In the genomic region with DNA sequence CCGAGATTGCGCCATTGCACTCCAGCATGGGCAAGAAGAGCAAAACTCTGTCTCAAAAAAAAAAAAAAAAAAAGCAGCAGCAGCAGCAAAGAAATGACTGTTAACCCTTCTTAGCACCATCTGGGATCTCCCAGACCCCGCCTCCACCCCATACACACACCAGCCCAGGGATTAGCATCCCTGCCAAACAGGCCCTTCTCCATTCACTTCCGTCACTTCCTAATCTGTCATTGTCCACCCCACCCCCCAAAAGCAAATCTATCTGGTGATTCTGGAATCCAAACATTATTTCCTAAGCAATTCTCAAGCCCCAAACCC, we compare ENCODE assay signal across 8 cellular contexts. TPM values are rescaled to one million over a fixed set of nuclear protein-coding genes. Genes with fewer than 3 reads are reported as not detected.
DNase-seq lines count a peak whose midpoint lies in the region; ATAC-seq and TF ChIP-seq lines count a peak whose summit lies in the region.

No MANE protein-coding gene starts in this region.

- no peaks in the 10 kb centered on the region for H3K9me3 ChIP-seq in tibial nerve

- TF ChIP-seq CTCF in tibial nerve (IDR thresholded peaks at IDR 0.05) = no peak

- H3K4me1 Mint-ChIP-seq in activated T-cell treated with anti-CD3 and anti-CD28 coated beads, Interleukin-2, amount 50 U/mL, for 24 hours (ENCODE audit: low read depth) = peaks cover 87% of the 10 kb centered on the region

- H3K9me3 Mint-ChIP-seq in activated T-cell treated with anti-CD3 and anti-CD28 coated beads, Interleukin-2, amount 50 U/mL, for 24 hours = no peaks in the 10 kb centered on the region

- H3K4me3 Mint-ChIP-seq in activated T-cell treated with anti-CD3 and anti-CD28 coated beads, Interleukin-2, amount 50 U/mL, for 24 hours = peak overlapping the region; percentile 54

- no peak for ATAC-seq in left colon
- ATAC-seq in HG03342 (IDR thresholded peaks at IDR 0.05; ENCODE audit: unreplicated experiment) = no peak

- H3K4me3 ChIP-seq in tibial nerve = peak overlapping the region in 3 of 4 donors; percentile 0 to 32 (median 18)

- peak overlapping the region; percentile 97 for H3K27ac Mint-ChIP-seq in activated T-cell treated with anti-CD3 and anti-CD28 coated beads, Interleukin-2, amount 50 U/mL, for 24 hours

- peaks cover 39% of the 10 kb centered on the region for H3K36me3 Mint-ChIP-seq in activated T-cell treated with anti-CD3 and anti-CD28 coated beads, Interleukin-2, amount 50 U/mL, for 24 hours (ENCODE audit: low read depth)

- H3K36me3 ChIP-seq in tibial nerve = no peaks in the 10 kb centered on the region

- peaks cover 12 to 100% (median 85%) of the 10 kb centered on the region in 4 donors for H3K4me1 ChIP-seq in tibial nerve

- TF ChIP-seq EP300 in tibial nerve (IDR thresholded peaks at IDR 0.05) = no peak

- H3K27ac ChIP-seq in adipose tissue (ENCODE audit: low read depth, low read length) = peak overlapping the region; percentile 97
- H3K27ac ChIP-seq in tibial nerve = peak overlapping the region; percentile 75 to 98 (median 97)

- TF ChIP-seq POLR2A in tibial nerve (IDR thresholded peaks at IDR 0.05) = no peak

- intact Hi-C loops in left colon (cut with DNase I, micrococcal nuclease) = loop anchor here in 1 of 2 donors (10.0 kb wide), 1 partner anchor 158 kb away; no protein-coding TSS in a partner anchor

- H3K27me3 Mint-ChIP-seq in activated T-cell treated with anti-CD3 and anti-CD28 coated beads, Interleukin-2, amount 50 U/mL, for 24 hours = peaks cover 2% of the 10 kb centered on the region

- WGBS in adipose tissue, 3 donors = 32 to 73% (median 43%) methylated on average over 4 of the region's 4 CpGs
- WGBS in tibial nerve, 2 donors = 27 to 36% methylated on average over 4 of the region's 4 CpGs

- no peaks in the 10 kb centered on the region for H3K27me3 ChIP-seq in tibial nerve

- DNase-seq in activated T-cell treated with anti-CD3 and anti-CD28 coated beads, Interleukin-2, amount 50 U/mL, for 24 hours = no peak
- DNase-seq in activated T-cell treated with anti-CD3 and anti-CD28 coated beads, Interleukin-2, amount 50 U/mL, for 48 hours = no peak
- DNase-seq in left colon (peak; percentile 48 to 53), tibial nerve (ENCODE audit: low spot score in 2 of 2) (no peak), NCI-H526 (lab: John Stamatoyannopoulos, UW) (no peak)
- DNase-seq in stimulated activated naive CD4-positive, alpha-beta T cell (lab: John Stamatoyannopoulos, UW) = no peak

RNA-seq across cellular contexts. Expression of a gene that starts 5.8 kb away (rescaled TPM):
- polyA plus RNA-seq in adipose tissue = 100 to 1,000 TPM in 2 of 3 donors, 10 to 100 TPM in 1; 27.1 to 199 (median 193) TPM
- total RNA-seq in left colon = 100 to 1,000 TPM; 629 to 631 TPM
- 1,000 to 10,000 TPM; 1,417 to 3,061 (median 2,562) TPM for total RNA-seq in tibial nerve

RNA-seq across cellular contexts. Expression of a gene that starts 21.3 kb away (rescaled TPM):
- 1,000 to 10,000 TPM; 1,025 to 2,248 (median 1,633) TPM for polyA plus RNA-seq in adipose tissue
- total RNA-seq in left colon (1,000 to 10,000 TPM; 1,192 to 1,207 TPM), tibial nerve (1,000 to 10,000 TPM; 1,003 to 1,250 (median 1,110) TPM)

RNA-seq across cellular contexts. Expression of a gene that starts 38.9 kb away (rescaled TPM):
- 10 to 100 TPM; 15.8 to 16.2 (median 15.9) TPM for polyA plus RNA-seq in adipose tissue
- total RNA-seq in left colon (10 to 100 TPM; 14.0 to 14.7 TPM), tibial nerve (10 to 100 TPM in 3 of 4 donors, 1 to 10 TPM in 1; 8.3 to 18.8 (median 14.2) TPM)

RNA-seq across cellular contexts. Expression of a gene that starts 49.2 kb away (rescaled TPM):
- 10 to 100 TPM; 17.3 to 72.4 (median 48.1) TPM for polyA plus RNA-seq in adipose tissue
- 10 to 100 TPM; 84.5 to 96.6 TPM for total RNA-seq in left colon
- total RNA-seq in tibial nerve = 10 to 100 TPM; 79.5 to 95.3 (median 88.8) TPM

Comparison
In these comparisons a context has a peak if more than half of its experiments do, and no peak if none do; other contexts are left out.
1. DNase-seq: peak in left colon (2 of 2); none in activated T-cell treated with anti-CD3 and anti-CD28 coated beads, Interleukin-2, amount 50 U/mL, for 24 hours (single experiment), activated T-cell treated with anti-CD3 and anti-CD28 coated beads, Interleukin-2, amount 50 U/mL, for 48 hours (0 of 2), tibial nerve (0 of 2), NCI-H526 (0 of 2) and stimulated activated naive CD4-positive, alpha-beta T cell (0 of 6).